Comparison of ENCODE assay signal across 17 cellular contexts in the genomic region with DNA sequence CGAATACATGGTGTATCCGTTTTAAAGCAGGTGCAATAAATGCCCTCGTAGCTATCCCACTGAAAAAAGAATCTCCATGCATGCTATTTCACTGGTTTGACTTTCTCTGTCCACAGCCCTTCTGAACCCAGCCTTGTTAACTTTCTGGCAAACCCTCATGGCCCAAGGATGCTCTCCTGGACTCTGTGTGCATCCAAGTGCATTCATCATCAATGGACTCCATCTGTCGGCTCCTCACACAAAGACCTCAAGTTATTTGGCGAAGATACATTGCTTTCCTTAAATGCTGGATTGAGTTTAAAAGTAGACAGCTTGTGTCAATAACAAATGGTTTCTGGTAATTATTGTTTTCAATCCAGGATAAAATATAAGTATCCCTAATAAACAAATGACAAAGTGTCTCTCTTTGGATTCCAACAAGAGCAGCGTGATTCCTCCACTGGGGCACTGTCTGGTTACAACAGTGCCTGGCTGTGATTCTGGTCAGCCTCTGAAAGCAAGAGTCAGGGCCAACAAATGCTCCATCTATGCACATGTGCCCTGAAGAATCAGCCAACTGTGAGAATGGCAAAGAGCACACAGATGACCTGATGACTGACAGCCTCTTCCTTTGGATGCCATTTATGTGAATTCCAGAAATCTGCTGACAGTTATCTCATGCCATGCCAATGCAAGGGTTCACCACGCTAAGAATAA. TPM values are rescaled to one million over a fixed set of nuclear protein-coding genes. Genes with fewer than 3 reads are reported as not detected.
A peak's percentile ranks its signal among the peaks of the same experiment; 100 is the strongest.
DNase-seq lines count a peak whose midpoint lies in the region; ATAC-seq lines count a peak whose summit lies in the region.
"Had no signal": no experiment of that assay in that cellular context is flagged by ENCODE, and none has a peak within 500 bp of the region (broad histone marks: within the 10 kb centered on the region; RNA-seq: fewer than 3 reads in every experiment).

No MANE protein-coding gene starts in this region.

- ATAC-seq in activated CD8-positive, alpha-beta memory T cell treated with anti-CD3 and anti-CD28 coated beads, Interleukin-2, amount 10 ng/mL, durations not matched to agents 7 days and 5 days: no peak
- ATAC-seq in activated T-helper 17 cell treated with anti-CD3 and anti-CD28 coated beads, Interleukin-2, amount 50 U/mL, for 72 hours (replicated peaks): no peak
- ATAC-seq in right cardiac atrium (peak; percentile 45 to 49), HG02763 (IDR thresholded peaks at IDR 0.05; ENCODE audit: unreplicated experiment) (no peak), HG02798 (IDR thresholded peaks at IDR 0.05; ENCODE audit: poor library complexity, unreplicated experiment) (no peak)
- ATAC-seq: foreskin keratinocyte had no signal

- H3K4me3 ChIP-seq in right cardiac atrium (ENCODE audit: low read length): no peak overlapping the region
- H3K4me3 ChIP-seq: MG63, SJSA1, skin epidermis had no signal

- H3K36me3 Mint-ChIP-seq in activated CD8-positive, alpha-beta memory T cell treated with anti-CD3 and anti-CD28 coated beads, Interleukin-2, amount 10 ng/mL, durations not matched to agents 7 days and 5 days: peaks cover 32% of the 10 kb centered on the region
- peaks cover 82% of the 10 kb centered on the region for H3K36me3 Mint-ChIP-seq in activated T-helper 17 cell treated with anti-CD3 and anti-CD28 coated beads, Interleukin-2, amount 50 U/mL, for 72 hours (ENCODE audit: low read depth)

- intact Hi-C loops in right cardiac atrium (cut with DNase I): no loop called here

- DNase-seq in activated CD8-positive, alpha-beta memory T cell treated with anti-CD3 and anti-CD28 coated beads, Interleukin-2, amount 10 ng/mL, durations not matched to agents 7 days and 5 days: no peak
- no peak for DNase-seq in activated CD8-positive, alpha-beta memory T cell treated with anti-CD3 and anti-CD28 coated beads for 24 hours
- no peak for DNase-seq in right cardiac atrium
- DNase-seq in substantia nigra (lab: John Stamatoyannopoulos, UW): peak in 34 of 49 donors; percentile 15 to 82 (median 58)
- DNase-seq in DMS153 (lab: John Stamatoyannopoulos, UW): no peak
- DNase-seq: ACHN; activated CD8-positive, alpha-beta memory T cell treated with anti-CD3 and anti-CD28 coated beads, Interleukin-2, amount 50 U/mL, for 48 hours; effector memory CD4-positive, alpha-beta T cell; foreskin keratinocyte; MG63; naive B cell; NCI-H2081 had no signal

- H3K4me1 ChIP-seq in right cardiac atrium (ENCODE audit: control insufficient read depth, insufficient read depth, low read length): peaks cover 10% of the 10 kb centered on the region

- no peak overlapping the region for H3K4me3 Mint-ChIP-seq in activated CD8-positive, alpha-beta memory T cell treated with anti-CD3 and anti-CD28 coated beads, Interleukin-2, amount 10 ng/mL, durations not matched to agents 7 days and 5 days
- peak overlapping the region; percentile 62 for H3K4me3 Mint-ChIP-seq in activated T-helper 17 cell treated with anti-CD3 and anti-CD28 coated beads, Interleukin-2, amount 50 U/mL, for 72 hours
- H3K4me3 Mint-ChIP-seq: naive B cell had no signal

- H3K9me3 Mint-ChIP-seq in activated CD8-positive, alpha-beta memory T cell treated with anti-CD3 and anti-CD28 coated beads, Interleukin-2, amount 10 ng/mL, durations not matched to agents 7 days and 5 days (ENCODE audit: low read depth): no peaks in the 10 kb centered on the region
- H3K9me3 Mint-ChIP-seq in activated T-helper 17 cell treated with anti-CD3 and anti-CD28 coated beads, Interleukin-2, amount 50 U/mL, for 72 hours: no peaks in the 10 kb centered on the region
- H3K9me3 Mint-ChIP-seq: naive B cell had no signal

- H3K27me3 Mint-ChIP-seq in activated CD8-positive, alpha-beta memory T cell treated with anti-CD3 and anti-CD28 coated beads, Interleukin-2, amount 10 ng/mL, durations not matched to agents 7 days and 5 days: no peaks in the 10 kb centered on the region
- no peaks in the 10 kb centered on the region for H3K27me3 Mint-ChIP-seq in activated T-helper 17 cell treated with anti-CD3 and anti-CD28 coated beads, Interleukin-2, amount 50 U/mL, for 72 hours
- H3K27me3 Mint-ChIP-seq: naive B cell had no signal

- CTCF ChIA-PET in activated CD8-positive, alpha-beta memory T cell treated with anti-CD3 and anti-CD28 coated beads, Interleukin-2, amount 10 ng/mL, durations not matched to agents 7 days and 5 days (lab: Charles Lee): interaction anchor here (1.2 to 4.5 kb wide), 8 partner anchors 9 to 107 kb away, joined by 3 to 19 read pairs (median 6); no protein-coding TSS in a partner anchor

- H3K27me3 ChIP-seq in right cardiac atrium (ENCODE audit: control insufficient read depth, insufficient read depth): no peaks in the 10 kb centered on the region
- H3K27me3 ChIP-seq: foreskin keratinocyte, MG63, SJSA1 had no signal

- WGBS in right cardiac atrium: 79% methylated on average over 7 of the region's 7 CpGs

- peak overlapping the region; percentile 83 for H3K27ac Mint-ChIP-seq in activated CD8-positive, alpha-beta memory T cell treated with anti-CD3 and anti-CD28 coated beads, Interleukin-2, amount 10 ng/mL, durations not matched to agents 7 days and 5 days
- H3K27ac Mint-ChIP-seq in activated T-helper 17 cell treated with anti-CD3 and anti-CD28 coated beads, Interleukin-2, amount 50 U/mL, for 72 hours: no peak overlapping the region

- peaks cover 71% of the 10 kb centered on the region for H3K4me1 Mint-ChIP-seq in activated CD8-positive, alpha-beta memory T cell treated with anti-CD3 and anti-CD28 coated beads, Interleukin-2, amount 10 ng/mL, durations not matched to agents 7 days and 5 days
- peaks cover 45% of the 10 kb centered on the region for H3K4me1 Mint-ChIP-seq in activated T-helper 17 cell treated with anti-CD3 and anti-CD28 coated beads, Interleukin-2, amount 50 U/mL, for 72 hours

- no peaks in the 10 kb centered on the region for H3K9me3 ChIP-seq in right cardiac atrium (ENCODE audit: control insufficient read depth, low read length)
- H3K9me3 ChIP-seq: SJSA1 had no signal

- H3K27ac ChIP-seq in right cardiac atrium (ENCODE audit: low read length) (no peak overlapping the region), substantia nigra (ENCODE audit: low read depth, low read length, poor library complexity, severe bottlenecking) (peak overlapping the region; percentile 75)
- H3K27ac ChIP-seq: foreskin keratinocyte, SJSA1 had no signal

RNA-seq across cellular contexts. Expression of gene FYN, which starts 55.7 kb away (rescaled TPM):
- 100 to 1,000 TPM; 266 to 323 TPM for total RNA-seq in activated CD8-positive, alpha-beta memory T cell treated with anti-CD3 and anti-CD28 coated beads, Interleukin-2, amount 10 ng/mL, durations not matched to agents 7 days and 5 days
- 100 to 1,000 TPM; 139 to 326 TPM for total RNA-seq in activated T-helper 17 cell treated with anti-CD3 and anti-CD28 coated beads, Interleukin-2, amount 50 U/mL, for 72 hours
- 10 to 100 TPM; 56.5 to 76.6 (median 73.5) TPM for total RNA-seq in right cardiac atrium
- polyA plus RNA-seq in right cardiac atrium: 29.8 TPM

Comparison
In these comparisons a context has a peak if more than half of its experiments do, and no peak if none do; other contexts are left out.
1. ATAC-seq: peak in right cardiac atrium (2 of 2); none in activated CD8-positive, alpha-beta memory T cell treated with anti-CD3 and anti-CD28 coated beads, Interleukin-2, amount 10 ng/mL, durations not matched to agents 7 days and 5 days (single experiment), activated T-helper 17 cell treated with anti-CD3 and anti-CD28 coated beads, Interleukin-2, amount 50 U/mL, for 72 hours (single experiment), HG02763 (single experiment) and HG02798 (single experiment).
2. DNase-seq: peak in substantia nigra (34 of 49); none in activated CD8-positive, alpha-beta memory T cell treated with anti-CD3 and anti-CD28 coated beads, Interleukin-2, amount 10 ng/mL, durations not matched to agents 7 days and 5 days (single experiment), activated CD8-positive, alpha-beta memory T cell treated with anti-CD3 and anti-CD28 coated beads for 24 hours (single experiment), right cardiac atrium (0 of 3) and DMS153 (single experiment).